ENCODE assay signal across 14 cellular contexts in the genomic region with DNA sequence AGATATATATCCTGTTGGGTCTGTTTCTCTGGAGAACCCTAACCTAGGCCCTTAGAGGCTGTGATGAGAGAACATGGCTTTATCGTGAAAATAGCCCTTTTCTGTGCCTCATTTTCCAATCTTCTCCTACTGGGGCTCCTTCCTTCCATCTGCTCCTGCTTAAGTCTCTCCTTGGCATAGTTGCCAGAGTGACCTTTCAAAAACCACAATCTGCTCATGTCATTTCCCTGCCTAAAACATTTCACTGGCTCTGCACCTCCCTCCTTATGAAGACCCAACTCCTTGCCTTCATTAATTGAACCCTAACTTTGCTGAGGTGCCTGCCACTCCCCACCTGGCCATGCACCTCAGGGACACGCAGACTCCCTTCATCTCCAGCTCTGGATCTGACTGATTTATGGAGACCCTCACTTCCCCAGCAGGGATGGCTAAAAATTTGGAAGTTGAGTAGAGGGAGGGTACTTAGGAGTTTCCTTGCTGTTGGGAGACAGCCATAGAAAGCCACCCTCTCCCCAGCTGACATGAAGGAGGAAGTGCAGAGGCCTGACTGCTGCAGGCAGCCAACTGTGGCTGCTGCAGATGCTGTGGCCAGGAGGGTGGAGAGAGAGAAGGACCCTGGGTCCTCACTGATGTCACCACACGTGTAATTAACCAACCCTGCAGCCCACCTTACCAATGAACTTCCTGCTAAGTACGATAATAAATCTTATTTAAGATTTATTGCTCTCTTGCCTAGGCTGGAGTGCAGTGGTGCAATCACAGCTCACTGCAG. TPM values are rescaled to one million over a fixed set of nuclear protein-coding genes. Genes with fewer than 3 reads are reported as not detected.
DNase-seq lines count a peak whose midpoint lies in the region; ATAC-seq, FAIRE-seq and TF ChIP-seq lines count a peak whose summit lies in the region.
"Had no signal": no experiment of that assay in that cellular context is flagged by ENCODE, and none has a peak within 500 bp of the region (broad histone marks: within the 10 kb centered on the region; RNA-seq: fewer than 3 reads in every experiment).

No MANE protein-coding gene starts in this region.

- TF ChIP-seq RAD21 in GM12878 (IDR thresholded peaks at IDR 0.05; ENCODE audit: insufficient read depth, low read depth, low read length), result no peak

- TF ChIP-seq POLR2A in GM12878 (IDR thresholded peaks at IDR 0.05; ENCODE audit: low read depth, low read length), result no peak

- H3K27ac ChIP-seq in GM12878 (ENCODE audit: control insufficient read depth, insufficient read depth), result peak overlapping the region; percentile 44; the same call in 1 of the 2 replicates

- no peak for TF ChIP-seq CTCF in GM12878 (IDR thresholded peaks at IDR 0.05 in 2 of 3, conservative IDR thresholded peaks at IDR 0.05 in 1 of 3; ENCODE audit: control insufficient read depth in 2 of 3, extremely low read depth in 1 of 3, insufficient read depth in 1 of 3, low read depth in 3 of 3, low read length in 3 of 3)
- no peak for TF ChIP-seq CTCF in Calu3 (IDR thresholded peaks at IDR 0.05; ENCODE audit: unreplicated experiment)

- POLR2A ChIA-PET in GM12878 (lab: Charles Lee), result no interaction called here

- no peak for DNase-seq in activated naive CD4-positive, alpha-beta T cell treated with anti-CD3 and anti-CD28 coated beads, Interleukin-2, amount 10 ng/mL, durations not matched to agents 7 days and 5 days
- DNase-seq in activated naive CD4-positive, alpha-beta T cell treated with anti-CD3 and anti-CD28 coated beads, Interleukin-2, amount 50 U/mL, for 16 hours, result no peak
- DNase-seq in MV-4-11 (lab: John Stamatoyannopoulos, UW) (peak; percentile 92), GM12878 (ENCODE audit: low read depth, low spot score) (no peak), cerebellar cortex (ENCODE audit: low spot score) (no peak), Calu3 (no peak)
- peak; percentile 58 for DNase-seq in stimulated activated naive B cell treated with anti-CD40 and anti-IgM and Interleukin-4, amounts not matched to agents 10 μg/mL and 1 μg/mL and 100 μg/mL, for 72 hours
- DNase-seq: islet precursor cell, NCI-H1092 treated with DMSO at 0.1 percent for 48 hours, NCI-H748 treated with DMSO at 0.1 percent for 48 hours had no signal

- H3K9me3 ChIP-seq in GM12878 (replicated peaks; ENCODE audit: control insufficient read depth, insufficient read depth, low read length), result no peaks in the 10 kb centered on the region

- WGBS in GM12878 (ENCODE audit: insufficient coverage, insufficient replicate concordance, low lambda C conversion rate, missing lambda C conversion rate), result 45% methylated on average over 4 of the region's 4 CpGs

- peak; percentile 77 for ATAC-seq in GM12878
- peak; percentile 78 to 80 for ATAC-seq in stimulated activated naive B cell treated with anti-CD40 and anti-IgM and Interleukin-4, amounts not matched to agents 10 μg/mL and 1 μg/mL and 100 μg/mL, for 72 hours (replicated peaks)
- ATAC-seq in GM18858 (IDR thresholded peaks at IDR 0.05; ENCODE audit: unreplicated experiment), result no peak

- no TSS peak for BruUV-seq in GM12878 (replicated peaks; lab: Mats Ljungman, UMichigan)
- BruUV-seq in Calu3 (replicated peaks; lab: Mats Ljungman, UMichigan), result no TSS peak

- H3K9me3 Mint-ChIP-seq in activated naive CD4-positive, alpha-beta T cell treated with anti-CD3 and anti-CD28 coated beads, Interleukin-2, amount 10 ng/mL, durations not matched to agents 7 days and 5 days, result no peaks in the 10 kb centered on the region
- H3K9me3 Mint-ChIP-seq in stimulated activated naive B cell treated with anti-CD40 and anti-IgM and Interleukin-4, amounts not matched to agents 10 μg/mL and 1 μg/mL and 100 μg/mL, for 72 hours, result peaks cover 3 to 5% of the 10 kb centered on the region in 2 donors
- H3K9me3 Mint-ChIP-seq in Calu3 (ENCODE audit: low read depth, unreplicated experiment), result no peaks in the 10 kb centered on the region
- H3K9me3 Mint-ChIP-seq: neural crest cell had no signal

- no peak overlapping the region for H3K9ac ChIP-seq in GM12878 (ENCODE audit: control insufficient read depth, insufficient read depth, low read length)

- H3K36me3 Mint-ChIP-seq in activated naive CD4-positive, alpha-beta T cell treated with anti-CD3 and anti-CD28 coated beads, Interleukin-2, amount 10 ng/mL, durations not matched to agents 7 days and 5 days, result peaks cover 10% of the 10 kb centered on the region
- peaks cover 21 to 48% of the 10 kb centered on the region in 2 donors for H3K36me3 Mint-ChIP-seq in stimulated activated naive B cell treated with anti-CD40 and anti-IgM and Interleukin-4, amounts not matched to agents 10 μg/mL and 1 μg/mL and 100 μg/mL, for 72 hours
- peaks cover 22% of the 10 kb centered on the region for H3K36me3 Mint-ChIP-seq in Calu3 (ENCODE audit: insufficient read depth, unreplicated experiment)

- H3K27me3 ChIP-seq in GM12878 (replicated peaks in 1 of 2; ENCODE audit: control insufficient read depth in 2 of 2, insufficient read depth in 2 of 2, low read length in 1 of 2), result no peaks in the 10 kb centered on the region

- no peak overlapping the region for H2AFZ ChIP-seq in GM12878 (ENCODE audit: control insufficient read depth, low read depth, low read length)

- in situ Hi-C loops in GM12878 (cut with MboI), result no loop called here

- peaks cover 33% of the 10 kb centered on the region for H3K4me1 ChIP-seq in GM12878 (ENCODE audit: control insufficient read depth, insufficient read depth, low read length)

- TF ChIP-seq EP300 in GM12878 (IDR thresholded peaks at IDR 0.05; ENCODE audit: borderline replicate concordance in 1 of 2, control insufficient read depth in 1 of 2, low read depth in 2 of 2, low read length in 2 of 2), result no peak

- no peak overlapping the region for H3K4me3 ChIP-seq in GM12878

- no peak for FAIRE-seq in GM12878 (lab: Jason Lieb, UNC)
- FAIRE-seq: bronchial epithelial cell, H1 had no signal

- peak overlapping the region; percentile 60 for H3K27ac Mint-ChIP-seq in activated naive CD4-positive, alpha-beta T cell treated with anti-CD3 and anti-CD28 coated beads, Interleukin-2, amount 10 ng/mL, durations not matched to agents 7 days and 5 days
- H3K27ac Mint-ChIP-seq in stimulated activated naive B cell treated with anti-CD40 and anti-IgM and Interleukin-4, amounts not matched to agents 10 μg/mL and 1 μg/mL and 100 μg/mL, for 72 hours, result peak overlapping the region; percentile 92
- no peak overlapping the region for H3K27ac Mint-ChIP-seq in Calu3 (ENCODE audit: unreplicated experiment)

- RAD21 ChIA-PET in GM12878 (lab: Charles Lee; ENCODE audit: unreplicated experiment), result interaction anchor here (0.6 kb wide), 1 partner anchor 270 kb away, joined by 3 read pairs; no protein-coding TSS in a partner anchor

- H3K4me3 Mint-ChIP-seq in activated naive CD4-positive, alpha-beta T cell treated with anti-CD3 and anti-CD28 coated beads, Interleukin-2, amount 10 ng/mL, durations not matched to agents 7 days and 5 days, result no peak overlapping the region
- no peak overlapping the region for H3K4me3 Mint-ChIP-seq in stimulated activated naive B cell treated with anti-CD40 and anti-IgM and Interleukin-4, amounts not matched to agents 10 μg/mL and 1 μg/mL and 100 μg/mL, for 72 hours
- no peak overlapping the region for H3K4me3 Mint-ChIP-seq in Calu3 (ENCODE audit: low read depth, unreplicated experiment)
- H3K4me3 Mint-ChIP-seq: neural crest cell had no signal

- H3K4me1 Mint-ChIP-seq in activated naive CD4-positive, alpha-beta T cell treated with anti-CD3 and anti-CD28 coated beads, Interleukin-2, amount 10 ng/mL, durations not matched to agents 7 days and 5 days, result peaks cover 55% of the 10 kb centered on the region
- H3K4me1 Mint-ChIP-seq in stimulated activated naive B cell treated with anti-CD40 and anti-IgM and Interleukin-4, amounts not matched to agents 10 μg/mL and 1 μg/mL and 100 μg/mL, for 72 hours, result peaks cover 29 to 68% of the 10 kb centered on the region in 2 donors
- no peaks in the 10 kb centered on the region for H3K4me1 Mint-ChIP-seq in Calu3 (ENCODE audit: low read depth, unreplicated experiment)
- H3K4me1 Mint-ChIP-seq: neural crest cell had no signal

- SMC1A ChIA-PET in GM12878 (lab: Charles Lee; ENCODE audit: uncharacterized antibody, unreplicated experiment), result interaction anchor here (6.8 kb wide), 1 partner anchor 10 kb away, joined by 48 read pairs; no protein-coding TSS in a partner anchor

- no peak overlapping the region for H3K4me2 ChIP-seq in GM12878 (ENCODE audit: control insufficient read depth, insufficient read depth)

- H4K20me1 ChIP-seq in GM12878 (ENCODE audit: control insufficient read depth, insufficient read depth), result no peaks in the 10 kb centered on the region

- no peaks in the 10 kb centered on the region for H3K79me2 ChIP-seq in GM12878 (ENCODE audit: control insufficient read depth, insufficient read depth, low read length)

- CTCF ChIA-PET in activated naive CD4-positive, alpha-beta T cell treated with anti-CD3 and anti-CD28 coated beads, Interleukin-2, amount 10 ng/mL, durations not matched to agents 7 days and 5 days (lab: Charles Lee), result no interaction called here
- CTCF ChIA-PET in GM12878 (lab: Yijun Ruan, JAX) (no interaction called here), Calu3 (lab: Charles Lee) (interaction anchor here (0.6 to 0.7 kb wide), 4 partner anchors 14 to 63 kb away, joined by 3 to 4 read pairs (median 3); no protein-coding TSS in a partner anchor)

- peaks cover 2 to 6% of the 10 kb centered on the region in 2 experiments for H3K36me3 ChIP-seq in GM12878 (ENCODE audit: control insufficient read depth in 2 of 2, insufficient read depth in 2 of 2, low read length in 1 of 2)

- intact Hi-C loops in GM12878 (cut with micrococcal nuclease; ENCODE audit: unreplicated experiment), result no loop called here
- intact Hi-C loops in Calu3 (cut with micrococcal nuclease; ENCODE audit: unreplicated experiment), result no loop called here

- H3K27me3 Mint-ChIP-seq in activated naive CD4-positive, alpha-beta T cell treated with anti-CD3 and anti-CD28 coated beads, Interleukin-2, amount 10 ng/mL, durations not matched to agents 7 days and 5 days, result peaks cover 3% of the 10 kb centered on the region
- no peaks in the 10 kb centered on the region for H3K27me3 Mint-ChIP-seq in stimulated activated naive B cell treated with anti-CD40 and anti-IgM and Interleukin-4, amounts not matched to agents 10 μg/mL and 1 μg/mL and 100 μg/mL, for 72 hours
- H3K27me3 Mint-ChIP-seq in Calu3 (ENCODE audit: unreplicated experiment), result no peaks in the 10 kb centered on the region

RNA-seq across cellular contexts. Expression of gene GGA2, which starts 6.3 kb away (rescaled TPM):
- total RNA-seq in GM12878 (2013; cell fraction: nucleolus; rRNA removed), result 287 and 319 TPM in 2 replicates
- total RNA-seq in GM12878 (2014; rRNA removed) (57.9 and 62.0 TPM in 2 replicates), GM12878 (2014; rRNA removed; fragmentation: Illumina TruSeq; extraction: Trizol) (56.8 and 56.9 TPM in 2 replicates), GM12878 (2021) (106 and 113 TPM in 2 replicates), Calu3 (2022) (81.6 and 90.4 TPM in 2 replicates)
- polyA plus RNA-seq in GM12878 (2011; ENCODE audit: low read depth), result 42.8 TPM
- polyA plus RNA-seq in GM12878 (2011; rRNA removed) (105 and 145 TPM in 2 replicates), GM12878 (2014; fragmentation: Illumina TruSeq; extraction: Trizol) (153 and 192 TPM in 2 replicates), GM12878 (2014; fragmentation: Nextera tagmentation; extraction: Ambion mirVana) (10 to 100 TPM; 14.1 to 21.5 TPM), GM12878 (2014; rRNA removed) (75.1 and 77.2 TPM in 2 replicates), GM12878 (2016; fragmentation: Nextera tagmentation; extraction: Ambion mirVana) (10 to 100 TPM; 96.0 to 97.1 TPM)
- 58.9 and 72.5 TPM in 2 replicates for polyA plus RNA-seq in GM12878 (2011; cell fraction: cytosol; rRNA removed)
- 191 and 225 TPM in 2 replicates for polyA plus RNA-seq in GM12878 (2011; cell fraction: nucleus; rRNA removed)
- 65.6 and 83.8 TPM in 2 replicates for polyA plus RNA-seq in GM12878 (2012)
- polyA minus RNA-seq in GM12878 (2011; rRNA and poly(A)+ RNA removed), result 84.8 and 103 TPM in 2 replicates
- 32.7 and 35.3 TPM in 2 replicates for polyA minus RNA-seq in GM12878 (2011; cell fraction: cytosol; rRNA and poly(A)+ RNA removed)
- polyA minus RNA-seq in GM12878 (2011; cell fraction: nucleus; rRNA and poly(A)+ RNA removed), result 47.3 and 59.9 TPM in 2 replicates

RNA-seq across cellular contexts. Expression of gene EARS2, which starts 40.6 kb away (rescaled TPM):
- 85.7 and 98.9 TPM in 2 replicates for total RNA-seq in GM12878 (2013; cell fraction: nucleolus; rRNA removed)
- total RNA-seq in GM12878 (2014; rRNA removed) (38.0 and 39.0 TPM in 2 replicates), GM12878 (2014; rRNA removed; fragmentation: Illumina TruSeq; extraction: Trizol) (36.7 TPM in 2 replicates), GM12878 (2021) (28.8 and 32.1 TPM in 2 replicates), Calu3 (2022) (45.9 and 46.9 TPM in 2 replicates)
- 32.3 TPM for polyA plus RNA-seq in GM12878 (2011; ENCODE audit: low read depth)
- polyA plus RNA-seq in GM12878 (2011; rRNA removed) (63.0 and 65.9 TPM in 2 replicates), GM12878 (2014; fragmentation: Illumina TruSeq; extraction: Trizol) (41.3 and 47.9 TPM in 2 replicates), GM12878 (2014; fragmentation: Nextera tagmentation; extraction: Ambion mirVana) (10 to 100 TPM; 12.9 to 27.0 TPM), GM12878 (2014; rRNA removed) (27.3 and 39.8 TPM in 2 replicates), GM12878 (2016; fragmentation: Nextera tagmentation; extraction: Ambion mirVana) (10 to 100 TPM; 31.0 to 34.8 TPM)
- 107 and 120 TPM in 2 replicates for polyA plus RNA-seq in GM12878 (2011; cell fraction: cytosol; rRNA removed)
- polyA plus RNA-seq in GM12878 (2011; cell fraction: nucleus; rRNA removed), result 90.6 and 122 TPM in 2 replicates
- 16.5 and 17.4 TPM in 2 replicates for polyA plus RNA-seq in GM12878 (2012)
- polyA minus RNA-seq in GM12878 (2011; rRNA and poly(A)+ RNA removed), result 107 and 161 TPM in 2 replicates
- 26.6 and 33.1 TPM in 2 replicates for polyA minus RNA-seq in GM12878 (2011; cell fraction: cytosol; rRNA and poly(A)+ RNA removed)
- 58.2 and 89.6 TPM in 2 replicates for polyA minus RNA-seq in GM12878 (2011; cell fraction: nucleus; rRNA and poly(A)+ RNA removed)

RNA-seq across cellular contexts. Expression of gene UBFD1, which starts 41.0 kb away (rescaled TPM):
- total RNA-seq in GM12878 (2013; cell fraction: nucleolus; rRNA removed), result 85.8 and 94.9 TPM in 2 replicates
- 31.3 and 38.3 TPM in 2 replicates for total RNA-seq in GM12878 (2014; rRNA removed)
- total RNA-seq in GM12878 (2014; rRNA removed; fragmentation: Illumina TruSeq; extraction: Trizol), result 18.1 and 19.0 TPM in 2 replicates
- total RNA-seq in GM12878 (2021), result 45.8 and 48.5 TPM in 2 replicates
- polyA plus RNA-seq in GM12878 (2011; ENCODE audit: low read depth), result 14.2 TPM
- 37.6 and 41.9 TPM in 2 replicates for polyA plus RNA-seq in GM12878 (2011; rRNA removed)
- polyA plus RNA-seq in GM12878 (2011; cell fraction: cytosol; rRNA removed), result 36.0 and 38.8 TPM in 2 replicates
- polyA plus RNA-seq in GM12878 (2011; cell fraction: nucleus; rRNA removed), result 47.5 and 49.8 TPM in 2 replicates
- polyA plus RNA-seq in GM12878 (2012), result 20.5 and 20.8 TPM in 2 replicates
- 23.4 and 23.7 TPM in 2 replicates for polyA plus RNA-seq in GM12878 (2014; fragmentation: Illumina TruSeq; extraction: Trizol)
- 1 to 10 TPM; 7.3 to 7.9 TPM for polyA plus RNA-seq in GM12878 (2014; fragmentation: Nextera tagmentation; extraction: Ambion mirVana)
- polyA plus RNA-seq in GM12878 (2014; rRNA removed), result 31.1 and 40.7 TPM in 2 replicates
- polyA plus RNA-seq in GM12878 (2016; fragmentation: Nextera tagmentation; extraction: Ambion mirVana), result 10 to 100 TPM; 33.2 to 38.6 TPM
- polyA minus RNA-seq in GM12878 (2011; rRNA and poly(A)+ RNA removed), result 34.2 and 37.5 TPM in 2 replicates
- 8.0 and 10.4 TPM in 2 replicates for polyA minus RNA-seq in GM12878 (2011; cell fraction: cytosol; rRNA and poly(A)+ RNA removed)
- 29.4 and 42.0 TPM in 2 replicates for polyA minus RNA-seq in GM12878 (2011; cell fraction: nucleus; rRNA and poly(A)+ RNA removed)
- total RNA-seq in Calu3 (2022), result 121 and 125 TPM in 2 replicates

Comparison
In these comparisons a context has a peak if more than half of its experiments do, and no peak if none do; other contexts are left out.
1. DNase-seq: peak in MV-4-11 (single experiment) and stimulated activated naive B cell treated with anti-CD40 and anti-IgM and Interleukin-4, amounts not matched to agents 10 μg/mL and 1 μg/mL and 100 μg/mL, for 72 hours (single experiment); none in activated naive CD4-positive, alpha-beta T cell treated with anti-CD3 and anti-CD28 coated beads, Interleukin-2, amount 10 ng/mL, durations not matched to agents 7 days and 5 days (single experiment), activated naive CD4-positive, alpha-beta T cell treated with anti-CD3 and anti-CD28 coated beads, Interleukin-2, amount 50 U/mL, for 16 hours (single experiment), GM12878 (single experiment), cerebellar cortex (single experiment) and Calu3 (single experiment).